In genomic region chr1:11893907-11894251, GRCh38 we compare ENCODE assay signal across 1 cellular context.
TF ChIP-seq lines count a peak whose summit lies in the region.

No MANE protein-coding gene starts in this region.

TF ChIP-seq in H1, 55 proteins besides CTCF, POLR2A, EP300 and RAD21:
- no peak for TF ChIP-seq TBP (IDR thresholded peaks at IDR 0.05; ENCODE audit: low read depth, low read length)
- peak; percentile 48; the same call in 1 of the 2 replicates for TF ChIP-seq YY1 (IDR thresholded peaks at IDR 0.05; ENCODE audit: low read depth, low read length)
- TF ChIP-seq GABPA (IDR thresholded peaks at IDR 0.05; ENCODE audit: borderline replicate concordance, insufficient read depth, low read length): peak; percentile 51; the same call in 1 of the 2 replicates
- no peak for TF ChIP-seq MAX (IDR thresholded peaks at IDR 0.05)
